9 cellular contexts compared by ENCODE assay signal in the genomic region with DNA sequence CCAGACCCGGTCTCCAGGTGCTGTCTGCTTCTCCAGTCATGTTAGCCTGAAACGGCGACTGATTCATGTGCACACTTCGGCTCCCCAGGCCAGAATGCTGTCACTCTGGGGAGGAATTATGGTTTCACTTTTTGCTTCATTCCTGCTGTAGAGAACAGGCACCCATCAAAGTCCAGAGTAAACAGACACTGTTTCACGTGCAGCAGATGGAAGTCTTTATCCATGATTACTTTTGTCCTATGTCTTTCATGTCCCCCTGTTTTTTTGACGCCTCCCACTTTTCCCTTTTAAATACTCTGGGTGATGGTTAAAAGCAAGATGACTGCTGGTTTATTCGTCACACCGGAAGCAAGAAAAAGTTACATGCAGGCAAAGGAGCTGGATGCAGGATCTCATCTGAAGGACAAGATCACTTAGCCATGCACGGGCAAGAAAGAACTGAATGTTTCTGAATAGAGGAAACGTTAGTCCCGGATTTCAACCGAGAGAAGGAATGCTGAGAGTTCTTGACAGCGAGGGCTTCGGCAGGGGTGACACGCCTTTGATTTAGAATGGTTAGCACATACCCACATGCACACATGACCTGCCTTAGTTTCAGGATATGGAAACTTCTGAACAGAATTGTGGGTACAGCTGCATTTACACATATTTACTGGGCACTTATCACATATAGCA.
DNase-seq lines count a peak whose midpoint lies in the region; ATAC-seq and TF ChIP-seq lines count a peak whose summit lies in the region.
"Had no signal": no experiment of that assay in that cellular context is flagged by ENCODE, and none has a peak within 500 bp of the region (broad histone marks: within the 10 kb centered on the region; RNA-seq: fewer than 3 reads in every experiment).

No MANE protein-coding gene starts in this region.

- no peak for TF ChIP-seq CTCF in nephron progenitor cell (IDR thresholded peaks at IDR 0.05)

- no peaks in the 10 kb centered on the region for H3K27me3 ChIP-seq in duodenal mucosa (ENCODE audit: control insufficient read depth in 1 of 2, insufficient read depth in 2 of 2, low read length in 2 of 2)

- peak overlapping the region; percentile 72 to 92 (median 83) for H3K4me3 Mint-ChIP-seq in naive B cell
- no peak overlapping the region for H3K4me3 Mint-ChIP-seq in nephron progenitor cell

- peak overlapping the region; percentile 56 to 59 for H3K4me3 ChIP-seq in duodenal mucosa (ENCODE audit: low read depth in 1 of 2, low read length in 2 of 2)

- H3K4me1 ChIP-seq in duodenal mucosa (ENCODE audit: control insufficient read depth in 1 of 2, insufficient read depth in 2 of 2, low read length in 2 of 2) = peaks cover 6 to 19% of the 10 kb centered on the region in 2 donors

- H3K4me1 Mint-ChIP-seq in naive B cell (peaks cover 11 to 29% (median 23%) of the 10 kb centered on the region in 3 donors), nephron progenitor cell (peaks cover 15% of the 10 kb centered on the region)

- H3K36me3 Mint-ChIP-seq in naive B cell = no peaks in the 10 kb centered on the region
- H3K36me3 Mint-ChIP-seq in nephron progenitor cell (ENCODE audit: low read depth) = no peaks in the 10 kb centered on the region

- no peaks in the 10 kb centered on the region for H3K36me3 ChIP-seq in duodenal mucosa (ENCODE audit: control insufficient read depth in 1 of 2, insufficient read depth in 2 of 2, low read length in 2 of 2)

- H3K27ac Mint-ChIP-seq in naive B cell (peak overlapping the region; percentile 58 to 86 (median 75)), nephron progenitor cell (no peak overlapping the region)

- peak; percentile 55 to 78 for ATAC-seq in naive B cell (ENCODE audit: low read depth in 2 of 2)
- ATAC-seq in HG02571 (IDR thresholded peaks at IDR 0.05; ENCODE audit: unreplicated experiment) = no peak

- peak overlapping the region; percentile 27 to 42 for H3K9ac ChIP-seq in duodenal mucosa (ENCODE audit: low read depth in 1 of 2, low read length in 2 of 2)

- H3K9me3 Mint-ChIP-seq in naive B cell (no peaks in the 10 kb centered on the region), nephron progenitor cell (no peaks in the 10 kb centered on the region)

- H3K27ac ChIP-seq in duodenal mucosa (ENCODE audit: low read depth, low read length) = no peak overlapping the region
- H3K27ac ChIP-seq: VCaP had no signal

- DNase-seq in A172 (ENCODE audit: low spot score) (peak; percentile 47), M059J (ENCODE audit: low read depth) (peak; percentile 49), naive B cell (no peak), nephron progenitor cell (no peak), AG08396 (ENCODE audit: low spot score) (no peak), hippocampal formation (lab: John Stamatoyannopoulos, UW) (no peak)

- H3K9me3 ChIP-seq in duodenal mucosa (ENCODE audit: control insufficient read depth in 1 of 2, low read length in 2 of 2) = no peaks in the 10 kb centered on the region

- H3K27me3 Mint-ChIP-seq in naive B cell = no peaks in the 10 kb centered on the region
- H3K27me3 Mint-ChIP-seq in nephron progenitor cell (ENCODE audit: low read depth, poor library complexity) = no peaks in the 10 kb centered on the region

Comparison
In these comparisons a context has a peak if more than half of its experiments do, and no peak if none do; other contexts are left out.
1. DNase-seq: peak in A172 (single experiment) and M059J (single experiment); none in naive B cell (single experiment), nephron progenitor cell (single experiment), AG08396 (single experiment) and hippocampal formation (0 of 2).